Comparison of ENCODE assay signal across 24 cellular contexts in genomic region chr5:53983568-53984465, GRCh38.
DNase-seq lines count a peak whose midpoint lies in the region; ATAC-seq and TF ChIP-seq lines count a peak whose summit lies in the region.
"Had no signal": no experiment of that assay in that cellular context is flagged by ENCODE, and none has a peak within 500 bp of the region (broad histone marks: within the 10 kb centered on the region; RNA-seq: fewer than 3 reads in every experiment).

No MANE protein-coding gene starts in this region.

- dilution Hi-C loops in mammary epithelial cell (cut with HindIII; ENCODE audit: low sequenced_read_pairs) = no loop called here

- no peak overlapping the region for H3K27ac Mint-ChIP-seq in stimulated activated effector memory CD8-positive, alpha-beta T cell treated with anti-CD3 and anti-CD28 coated beads, Interleukin-12 subunit alpha, Interleukin-12 subunit beta, amount 100 ng/mL, for 72 hours
- H3K27ac Mint-ChIP-seq: activated naive CD8-positive, alpha-beta T cell treated with anti-CD3 and anti-CD28 coated beads for 36 hours; activated T-helper 1 cell treated with anti-CD3 and anti-CD28 coated beads, Interleukin-12 subunit alpha, Interleukin-12 subunit beta, Interleukin-2, Interleukin-4 antibody, amounts not matched to agents 30 ng/mL and 10 ng/mL and 1 ng/mL, durations not matched to agents 14 hours and 24 hours and 36 hours; brain; nephron; T-helper 2 cell treated with Interferon-gamma antibody and Interleukin-4, amounts not matched to agents 5 μg/mL and 100 μg/mL, for 36 hours had no signal

- CTCF ChIA-PET in mammary epithelial cell (lab: Charles Lee; ENCODE audit: low non-redundant PET) = no interaction called here

- H3K36me3 Mint-ChIP-seq in stimulated activated effector memory CD8-positive, alpha-beta T cell treated with anti-CD3 and anti-CD28 coated beads, Interleukin-12 subunit alpha, Interleukin-12 subunit beta, amount 100 ng/mL, for 72 hours = no peaks in the 10 kb centered on the region

- intact Hi-C loops in mammary epithelial cell (cut with micrococcal nuclease) = no loop called here
- intact Hi-C loops in transverse colon (cut with DNase I; ENCODE audit: low total_unique reads) = no loop called here

- H3K36me3 ChIP-seq in mammary epithelial cell (ENCODE audit: insufficient read depth, low read length) (no peaks in the 10 kb centered on the region), transverse colon (no peaks in the 10 kb centered on the region)
- H3K36me3 ChIP-seq: tibial nerve had no signal

- WGBS in mammary epithelial cell (ENCODE audit: low coverage, missing lambda C conversion rate) = 70% methylated on average over 10 of the region's 10 CpGs
- 86 to 100% methylated on average over 3 to 10 of the region's 10 CpGs for WGBS in transverse colon (ENCODE audit: low coverage in 1 of 2), 2 donors

- H3K79me2 ChIP-seq in mammary epithelial cell (ENCODE audit: insufficient read depth, low read length) = no peaks in the 10 kb centered on the region

- H3K9me3 ChIP-seq in mammary epithelial cell (replicated peaks; ENCODE audit: insufficient read depth, low read length) = no peaks in the 10 kb centered on the region
- H3K9me3 ChIP-seq in transverse colon = no peaks in the 10 kb centered on the region

- no peak overlapping the region for H3K4me3 Mint-ChIP-seq in stimulated activated effector memory CD8-positive, alpha-beta T cell treated with anti-CD3 and anti-CD28 coated beads, Interleukin-12 subunit alpha, Interleukin-12 subunit beta, amount 100 ng/mL, for 72 hours
- H3K4me3 Mint-ChIP-seq: activated naive CD8-positive, alpha-beta T cell treated with anti-CD3 and anti-CD28 coated beads for 36 hours; activated T-helper 1 cell treated with anti-CD3 and anti-CD28 coated beads, Interleukin-12 subunit alpha, Interleukin-12 subunit beta, Interleukin-2, Interleukin-4 antibody, amounts not matched to agents 30 ng/mL and 10 ng/mL and 1 ng/mL, durations not matched to agents 14 hours and 24 hours and 36 hours; brain; nephron; T-helper 2 cell treated with Interferon-gamma antibody and Interleukin-4, amounts not matched to agents 5 μg/mL and 100 μg/mL, for 36 hours had no signal

- no peak for ATAC-seq in stimulated activated effector memory CD8-positive, alpha-beta T cell treated with anti-CD3 and anti-CD28 coated beads, Interleukin-12 subunit alpha, Interleukin-12 subunit beta, amount 100 ng/mL, for 72 hours
- ATAC-seq: left lobe of liver; stimulated activated naive CD8-positive, alpha-beta T cell treated with anti-CD3 and anti-CD28 coated beads, Interleukin-15, Interleukin-2, amounts not matched to agents 100 U/mL and 50 U/mL, for 24 hours had no signal

- no peak for TF ChIP-seq POLR2A in transverse colon (IDR thresholded peaks at IDR 0.05)

- H3K4me3 ChIP-seq in mammary epithelial cell (replicated peaks in 1 of 3; ENCODE audit: insufficient read depth in 1 of 3, low read depth in 2 of 3, low read length in 3 of 3) (no peak overlapping the region), transverse colon (no peak overlapping the region)
- H3K4me3 ChIP-seq: tibial nerve had no signal

- no peak overlapping the region for H3K4me2 ChIP-seq in mammary epithelial cell (ENCODE audit: insufficient read depth, low read depth, low read length)

- no peaks in the 10 kb centered on the region for H3K4me1 Mint-ChIP-seq in stimulated activated effector memory CD8-positive, alpha-beta T cell treated with anti-CD3 and anti-CD28 coated beads, Interleukin-12 subunit alpha, Interleukin-12 subunit beta, amount 100 ng/mL, for 72 hours
- H3K4me1 Mint-ChIP-seq: activated naive CD8-positive, alpha-beta T cell treated with anti-CD3 and anti-CD28 coated beads for 36 hours; brain; nephron had no signal

- no peaks in the 10 kb centered on the region for H3K9me3 Mint-ChIP-seq in stimulated activated effector memory CD8-positive, alpha-beta T cell treated with anti-CD3 and anti-CD28 coated beads, Interleukin-12 subunit alpha, Interleukin-12 subunit beta, amount 100 ng/mL, for 72 hours
- H3K9me3 Mint-ChIP-seq: activated T-helper 1 cell treated with anti-CD3 and anti-CD28 coated beads, Interleukin-12 subunit alpha, Interleukin-12 subunit beta, Interleukin-2, Interleukin-4 antibody, amounts not matched to agents 30 ng/mL and 10 ng/mL and 1 ng/mL, durations not matched to agents 14 hours and 24 hours and 36 hours; T-helper 2 cell treated with Interferon-gamma antibody and Interleukin-4, amounts not matched to agents 5 μg/mL and 100 μg/mL, for 36 hours had no signal

- no peak for TF ChIP-seq EP300 in transverse colon (IDR thresholded peaks at IDR 0.05; ENCODE audit: low read depth)

- H2AFZ ChIP-seq in mammary epithelial cell (ENCODE audit: low read depth, low read length) = no peak overlapping the region

- TF ChIP-seq CTCF in mammary epithelial cell (conservative IDR thresholded peaks at IDR 0.05 in 1 of 2, IDR thresholded peaks at IDR 0.05 in 1 of 2; ENCODE audit: extremely low read depth in 1 of 2, insufficient read depth in 1 of 2, low read depth in 1 of 2, low read length in 2 of 2) = no peak
- no peak for TF ChIP-seq CTCF in GM13977 (IDR thresholded peaks at IDR 0.05; ENCODE audit: extremely low read depth, insufficient read depth, missing control alignments)
- no peak for TF ChIP-seq CTCF in transverse colon (IDR thresholded peaks at IDR 0.05)

- H3K27me3 ChIP-seq in mammary epithelial cell (ENCODE audit: insufficient read depth, low read length) (no peaks in the 10 kb centered on the region), transverse colon (no peaks in the 10 kb centered on the region)
- H3K27me3 ChIP-seq: tibial nerve had no signal

- no TSS peak for BruUV-seq in mammary epithelial cell (replicated peaks; lab: Mats Ljungman, UMichigan)

- H3K27ac ChIP-seq in mammary epithelial cell (ENCODE audit: insufficient read depth, low read depth, low read length) (no peak overlapping the region), transverse colon (no peak overlapping the region)
- H3K27ac ChIP-seq: tibial nerve had no signal

- in situ Hi-C loops in mammary epithelial cell (cut with MboI; ENCODE audit: low sequenced_read_pairs in 2 of 2) (no loop called here), GM13977 (cut with MboI; ENCODE audit: low pct_unique_long_range_greater_than_20kb, low sequenced_read_pairs, unreplicated experiment) (no loop called here), transverse colon (cut with MboI; ENCODE audit: low pct_ligation_motif_present in 1 of 4, low pct_unique_long_range_greater_than_20kb in 1 of 4, low sequenced_read_pairs in 3 of 4) (no loop called here)

- no peaks in the 10 kb centered on the region for H4K20me1 ChIP-seq in mammary epithelial cell (ENCODE audit: insufficient read depth, low read length)

- no peak overlapping the region for H3K9ac ChIP-seq in mammary epithelial cell (ENCODE audit: insufficient read depth, low read length)

- DNase-seq in EL = peak; percentile 83
- peak; percentile 11 for DNase-seq in HT1080 (ENCODE audit: low read depth)
- peak; percentile 72 for DNase-seq in mammary epithelial cell
- peak; percentile 35 for DNase-seq in iris pigment epithelial cell (ENCODE audit: low read depth)
- no peak for DNase-seq in activated gamma-delta T cell (lab: John Stamatoyannopoulos, UW)
- DNase-seq in GM13977 (ENCODE audit: low spot score) = no peak
- no peak for DNase-seq in transverse colon
- no peak for DNase-seq in stimulated activated effector memory CD8-positive, alpha-beta T cell treated with anti-CD3 and anti-CD28 coated beads, Interleukin-12 subunit alpha, Interleukin-12 subunit beta, amount 100 ng/mL, for 72 hours (ENCODE audit: low spot score in 2 of 2)
- DNase-seq: activated CD4-positive, CD25-positive, alpha-beta regulatory T cell; activated naive CD8-positive, alpha-beta T cell treated with anti-CD3 and anti-CD28 coated beads for 36 hours; C1 segment of cervical spinal cord; GF-D8; midbrain; NCI-H1417 treated with DMSO at 0.1 percent for 48 hours; NCI-H2171 treated with DMSO at 0.1 percent for 48 hours; NCI-H774; stimulated activated CD4-positive, alpha-beta T cell treated with anti-CD3 and anti-CD28 coated beads, Interleukin-1b, Interleukin-23, amount 100 ng/mL, for 48 hours; stimulated activated naive CD8-positive, alpha-beta T cell treated with anti-CD3 and anti-CD28 coated beads, Interleukin-15, Interleukin-2, amounts not matched to agents 100 U/mL and 50 U/mL, for 24 hours had no signal

- H3K4me1 ChIP-seq in mammary epithelial cell (ENCODE audit: insufficient read depth, low read length) (peaks cover 9% of the 10 kb centered on the region), transverse colon (no peaks in the 10 kb centered on the region)
- H3K4me1 ChIP-seq: tibial nerve had no signal

Comparison
In these comparisons a context has a peak if more than half of its experiments do, and no peak if none do; other contexts are left out.
1. DNase-seq: peak in EL (single experiment), HT1080 (single experiment), mammary epithelial cell (single experiment) and iris pigment epithelial cell (single experiment); none in activated gamma-delta T cell (single experiment), GM13977 (single experiment), transverse colon (single experiment) and stimulated activated effector memory CD8-positive, alpha-beta T cell treated with anti-CD3 and anti-CD28 coated beads, Interleukin-12 subunit alpha, Interleukin-12 subunit beta, amount 100 ng/mL, for 72 hours (0 of 2).